1 cellular context compared by ENCODE assay signal in the genomic region with DNA sequence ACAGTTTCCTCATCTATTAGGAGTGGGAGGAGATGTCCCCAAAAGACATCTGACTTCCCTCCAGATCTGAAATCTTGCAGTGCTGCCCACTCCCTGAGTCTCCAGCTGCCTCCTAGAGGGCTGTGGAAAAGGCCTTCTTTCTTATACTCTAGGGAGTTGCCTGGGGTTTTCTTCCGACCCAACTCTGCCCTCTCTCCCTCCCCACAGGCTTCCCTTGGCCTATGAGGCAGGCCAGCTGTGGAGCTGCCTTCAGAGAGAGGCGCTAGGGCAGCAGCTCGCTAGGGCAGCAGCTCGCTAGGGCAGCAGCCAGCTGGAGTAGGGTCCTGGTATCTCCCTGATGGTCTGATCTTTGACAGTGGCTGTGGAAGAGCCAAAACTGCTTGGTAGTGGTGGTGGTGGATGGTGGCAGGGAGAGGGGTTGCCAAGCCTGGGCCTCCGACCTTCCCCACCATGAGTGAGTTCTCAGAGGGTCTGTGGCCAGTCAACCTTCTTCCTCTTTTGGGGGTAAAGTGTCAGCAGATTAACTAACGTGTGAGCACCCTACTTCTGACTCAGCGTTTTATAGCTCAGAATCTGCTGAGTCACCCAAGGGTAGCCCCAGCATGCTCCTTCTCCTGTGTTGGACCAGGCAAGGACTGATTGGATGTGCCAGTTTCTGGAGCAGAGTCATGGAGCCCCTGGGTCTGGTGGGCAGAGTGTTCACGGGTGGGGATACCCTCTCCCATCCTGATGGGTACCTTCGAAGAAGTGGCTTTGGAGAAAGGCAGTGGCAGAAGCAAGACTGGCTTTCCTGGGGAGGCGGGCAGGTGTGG.
TF ChIP-seq lines count a peak whose summit lies in the region.

No MANE protein-coding gene starts in this region.

TF ChIP-seq in WTC11, 78 proteins besides CTCF, POLR2A, EP300 and RAD21 (continued from another document):
- TF ChIP-seq, protein P1, sequence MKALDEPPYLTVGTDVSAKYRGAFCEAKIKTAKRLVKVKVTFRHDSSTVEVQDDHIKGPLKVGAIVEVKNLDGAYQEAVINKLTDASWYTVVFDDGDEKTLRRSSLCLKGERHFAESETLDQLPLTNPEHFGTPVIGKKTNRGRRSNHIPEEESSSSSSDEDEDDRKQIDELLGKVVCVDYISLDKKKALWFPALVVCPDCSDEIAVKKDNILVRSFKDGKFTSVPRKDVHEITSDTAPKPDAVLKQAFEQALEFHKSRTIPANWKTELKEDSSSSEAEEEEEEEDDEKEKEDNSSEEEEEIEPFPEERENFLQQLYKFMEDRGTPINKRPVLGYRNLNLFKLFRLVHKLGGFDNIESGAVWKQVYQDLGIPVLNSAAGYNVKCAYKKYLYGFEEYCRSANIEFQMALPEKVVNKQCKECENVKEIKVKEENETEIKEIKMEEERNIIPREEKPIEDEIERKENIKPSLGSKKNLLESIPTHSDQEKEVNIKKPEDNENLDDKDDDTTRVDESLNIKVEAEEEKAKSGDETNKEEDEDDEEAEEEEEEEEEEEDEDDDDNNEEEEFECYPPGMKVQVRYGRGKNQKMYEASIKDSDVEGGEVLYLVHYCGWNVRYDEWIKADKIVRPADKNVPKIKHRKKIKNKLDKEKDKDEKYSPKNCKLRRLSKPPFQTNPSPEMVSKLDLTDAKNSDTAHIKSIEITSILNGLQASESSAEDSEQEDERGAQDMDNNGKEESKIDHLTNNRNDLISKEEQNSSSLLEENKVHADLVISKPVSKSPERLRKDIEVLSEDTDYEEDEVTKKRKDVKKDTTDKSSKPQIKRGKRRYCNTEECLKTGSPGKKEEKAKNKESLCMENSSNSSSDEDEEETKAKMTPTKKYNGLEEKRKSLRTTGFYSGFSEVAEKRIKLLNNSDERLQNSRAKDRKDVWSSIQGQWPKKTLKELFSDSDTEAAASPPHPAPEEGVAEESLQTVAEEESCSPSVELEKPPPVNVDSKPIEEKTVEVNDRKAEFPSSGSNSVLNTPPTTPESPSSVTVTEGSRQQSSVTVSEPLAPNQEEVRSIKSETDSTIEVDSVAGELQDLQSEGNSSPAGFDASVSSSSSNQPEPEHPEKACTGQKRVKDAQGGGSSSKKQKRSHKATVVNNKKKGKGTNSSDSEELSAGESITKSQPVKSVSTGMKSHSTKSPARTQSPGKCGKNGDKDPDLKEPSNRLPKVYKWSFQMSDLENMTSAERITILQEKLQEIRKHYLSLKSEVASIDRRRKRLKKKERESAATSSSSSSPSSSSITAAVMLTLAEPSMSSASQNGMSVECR (CRISPR knock-in tag; IDR thresholded peaks at IDR 0.05; ENCODE audit: borderline replicate concordance) = no peak
- TF ChIP-seq TCF7 (CRISPR knock-in tag; IDR thresholded peaks at IDR 0.05; ENCODE audit: low read depth) (no peak), RORB (CRISPR knock-in tag; IDR thresholded peaks at IDR 0.05) (no peak), SMAD4 (CRISPR knock-in tag; IDR thresholded peaks at IDR 0.05) (no peak), ELF4 (CRISPR knock-in tag; IDR thresholded peaks at IDR 0.05; ENCODE audit: low read depth) (no peak)
- TF ChIP-seq, protein P2, sequence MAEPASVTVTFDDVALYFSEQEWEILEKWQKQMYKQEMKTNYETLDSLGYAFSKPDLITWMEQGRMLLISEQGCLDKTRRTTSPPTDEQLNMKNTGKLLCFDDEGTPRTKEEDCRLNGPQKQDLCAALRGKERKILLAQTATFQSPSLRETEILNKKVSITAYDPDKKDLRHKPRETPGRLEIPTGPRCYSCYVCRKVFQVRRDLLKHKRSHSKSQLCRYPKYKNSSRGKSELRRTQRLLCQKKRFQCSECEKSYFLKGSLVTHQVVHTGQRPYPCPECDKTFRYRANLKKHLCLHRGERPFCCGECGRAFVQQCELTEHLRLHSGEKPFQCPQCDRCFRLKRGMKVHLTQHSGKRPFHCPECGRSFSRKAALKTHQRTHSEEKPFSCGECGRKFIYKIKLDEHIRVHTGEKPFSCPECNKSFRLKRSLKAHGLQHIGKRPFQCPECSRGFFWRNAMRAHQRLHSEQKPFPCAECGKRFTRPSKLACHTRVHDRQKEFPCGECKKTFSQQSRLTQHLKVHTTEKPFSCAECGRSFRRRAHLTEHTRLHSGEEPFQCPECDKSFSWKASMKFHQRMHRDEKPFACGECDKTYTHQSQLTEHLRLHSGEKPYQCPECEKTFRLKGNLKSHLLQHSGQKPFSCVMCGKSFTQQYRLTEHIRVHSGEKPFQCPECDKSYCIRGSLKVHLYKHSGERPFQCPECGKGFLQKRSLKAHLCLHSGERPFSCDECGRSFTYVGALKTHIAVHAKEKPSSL (CRISPR knock-in tag; conservative IDR thresholded peaks at IDR 0.05) = no peak
- TF ChIP-seq, protein P3, sequence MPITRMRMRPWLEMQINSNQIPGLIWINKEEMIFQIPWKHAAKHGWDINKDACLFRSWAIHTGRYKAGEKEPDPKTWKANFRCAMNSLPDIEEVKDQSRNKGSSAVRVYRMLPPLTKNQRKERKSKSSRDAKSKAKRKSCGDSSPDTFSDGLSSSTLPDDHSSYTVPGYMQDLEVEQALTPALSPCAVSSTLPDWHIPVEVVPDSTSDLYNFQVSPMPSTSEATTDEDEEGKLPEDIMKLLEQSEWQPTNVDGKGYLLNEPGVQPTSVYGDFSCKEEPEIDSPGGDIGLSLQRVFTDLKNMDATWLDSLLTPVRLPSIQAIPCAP (CRISPR knock-in tag; IDR thresholded peaks at IDR 0.05) = no peak
- TF ChIP-seq, protein P4, sequence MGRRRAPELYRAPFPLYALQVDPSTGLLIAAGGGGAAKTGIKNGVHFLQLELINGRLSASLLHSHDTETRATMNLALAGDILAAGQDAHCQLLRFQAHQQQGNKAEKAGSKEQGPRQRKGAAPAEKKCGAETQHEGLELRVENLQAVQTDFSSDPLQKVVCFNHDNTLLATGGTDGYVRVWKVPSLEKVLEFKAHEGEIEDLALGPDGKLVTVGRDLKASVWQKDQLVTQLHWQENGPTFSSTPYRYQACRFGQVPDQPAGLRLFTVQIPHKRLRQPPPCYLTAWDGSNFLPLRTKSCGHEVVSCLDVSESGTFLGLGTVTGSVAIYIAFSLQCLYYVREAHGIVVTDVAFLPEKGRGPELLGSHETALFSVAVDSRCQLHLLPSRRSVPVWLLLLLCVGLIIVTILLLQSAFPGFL (CRISPR knock-in tag; IDR thresholded peaks at IDR 0.05; ENCODE audit: borderline replicate concordance) = no peak
- TF ChIP-seq, protein P5, sequence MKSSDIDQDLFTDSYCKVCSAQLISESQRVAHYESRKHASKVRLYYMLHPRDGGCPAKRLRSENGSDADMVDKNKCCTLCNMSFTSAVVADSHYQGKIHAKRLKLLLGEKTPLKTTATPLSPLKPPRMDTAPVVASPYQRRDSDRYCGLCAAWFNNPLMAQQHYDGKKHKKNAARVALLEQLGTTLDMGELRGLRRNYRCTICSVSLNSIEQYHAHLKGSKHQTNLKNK (CRISPR knock-in tag; IDR thresholded peaks at IDR 0.05) = no peak
- TF ChIP-seq, protein P6, sequence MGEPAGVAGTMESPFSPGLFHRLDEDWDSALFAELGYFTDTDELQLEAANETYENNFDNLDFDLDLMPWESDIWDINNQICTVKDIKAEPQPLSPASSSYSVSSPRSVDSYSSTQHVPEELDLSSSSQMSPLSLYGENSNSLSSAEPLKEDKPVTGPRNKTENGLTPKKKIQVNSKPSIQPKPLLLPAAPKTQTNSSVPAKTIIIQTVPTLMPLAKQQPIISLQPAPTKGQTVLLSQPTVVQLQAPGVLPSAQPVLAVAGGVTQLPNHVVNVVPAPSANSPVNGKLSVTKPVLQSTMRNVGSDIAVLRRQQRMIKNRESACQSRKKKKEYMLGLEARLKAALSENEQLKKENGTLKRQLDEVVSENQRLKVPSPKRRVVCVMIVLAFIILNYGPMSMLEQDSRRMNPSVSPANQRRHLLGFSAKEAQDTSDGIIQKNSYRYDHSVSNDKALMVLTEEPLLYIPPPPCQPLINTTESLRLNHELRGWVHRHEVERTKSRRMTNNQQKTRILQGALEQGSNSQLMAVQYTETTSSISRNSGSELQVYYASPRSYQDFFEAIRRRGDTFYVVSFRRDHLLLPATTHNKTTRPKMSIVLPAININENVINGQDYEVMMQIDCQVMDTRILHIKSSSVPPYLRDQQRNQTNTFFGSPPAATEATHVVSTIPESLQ (CRISPR knock-in tag; IDR thresholded peaks at IDR 0.05) = no peak
- TF ChIP-seq, protein P7, sequence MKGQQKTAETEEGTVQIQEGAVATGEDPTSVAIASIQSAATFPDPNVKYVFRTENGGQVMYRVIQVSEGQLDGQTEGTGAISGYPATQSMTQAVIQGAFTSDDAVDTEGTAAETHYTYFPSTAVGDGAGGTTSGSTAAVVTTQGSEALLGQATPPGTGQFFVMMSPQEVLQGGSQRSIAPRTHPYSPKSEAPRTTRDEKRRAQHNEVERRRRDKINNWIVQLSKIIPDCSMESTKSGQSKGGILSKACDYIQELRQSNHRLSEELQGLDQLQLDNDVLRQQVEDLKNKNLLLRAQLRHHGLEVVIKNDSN (CRISPR knock-in tag; IDR thresholded peaks at IDR 0.05) = no peak
